In genomic region chr11:67631427-67631826, GRCh38 we compare ENCODE assay signal across 1 cellular context.
TF ChIP-seq lines count a peak whose summit lies in the region.

No MANE protein-coding gene starts in this region.

TF ChIP-seq in SK-N-SH treated with all-trans-retinoic acid at 6 μM for 48 hours, 23 proteins besides CTCF, POLR2A, EP300 and RAD21 (continued from another document):
- TF ChIP-seq CSRNP3 (CRISPR knock-in tag; IDR thresholded peaks at IDR 0.05) (no peak), ZC3H10 (CRISPR knock-in tag; IDR thresholded peaks at IDR 0.05) (no peak), TCF4 (CRISPR knock-in tag; IDR thresholded peaks at IDR 0.05; ENCODE audit: borderline replicate concordance) (no peak), CREB5 (CRISPR knock-in tag; IDR thresholded peaks at IDR 0.05; ENCODE audit: low read depth) (no peak), ISL1 (CRISPR knock-in tag; IDR thresholded peaks at IDR 0.05) (no peak)
- TF ChIP-seq, protein P1, sequence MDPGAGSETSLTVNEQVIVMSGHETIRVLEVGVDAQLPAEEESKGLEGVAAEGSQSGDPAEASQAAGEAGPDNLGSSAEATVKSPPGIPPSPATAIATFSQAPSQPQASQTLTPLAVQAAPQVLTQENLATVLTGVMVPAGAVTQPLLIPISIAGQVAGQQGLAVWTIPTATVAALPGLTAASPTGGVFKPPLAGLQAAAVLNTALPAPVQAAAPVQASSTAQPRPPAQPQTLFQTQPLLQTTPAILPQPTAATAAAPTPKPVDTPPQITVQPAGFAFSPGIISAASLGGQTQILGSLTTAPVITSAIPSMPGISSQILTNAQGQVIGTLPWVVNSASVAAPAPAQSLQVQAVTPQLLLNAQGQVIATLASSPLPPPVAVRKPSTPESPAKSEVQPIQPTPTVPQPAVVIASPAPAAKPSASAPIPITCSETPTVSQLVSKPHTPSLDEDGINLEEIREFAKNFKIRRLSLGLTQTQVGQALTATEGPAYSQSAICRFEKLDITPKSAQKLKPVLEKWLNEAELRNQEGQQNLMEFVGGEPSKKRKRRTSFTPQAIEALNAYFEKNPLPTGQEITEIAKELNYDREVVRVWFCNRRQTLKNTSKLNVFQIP (CRISPR knock-in tag; IDR thresholded peaks at IDR 0.05; ENCODE audit: borderline replicate concordance, low read depth): no peak
TF ChIP-seq in SK-N-SH treated with all-trans-retinoic acid at 6 μM for 48 hours: peak in this region for 0.
